Comparison of ENCODE assay signal across 2 cellular contexts in genomic region chr3:35045106-35045505, GRCh38.
"Had no signal": no experiment of that assay in that cellular context is flagged by ENCODE, and none has a peak within 500 bp of the region (broad histone marks: within the 10 kb centered on the region; RNA-seq: fewer than 3 reads in every experiment).

No MANE protein-coding gene starts in this region.

- DNase-seq: GDM1 had no signal

- H3K4me3 ChIP-seq: GM12878 had no signal
